Comparison of ENCODE assay signal across 1 cellular context in the genomic region with DNA sequence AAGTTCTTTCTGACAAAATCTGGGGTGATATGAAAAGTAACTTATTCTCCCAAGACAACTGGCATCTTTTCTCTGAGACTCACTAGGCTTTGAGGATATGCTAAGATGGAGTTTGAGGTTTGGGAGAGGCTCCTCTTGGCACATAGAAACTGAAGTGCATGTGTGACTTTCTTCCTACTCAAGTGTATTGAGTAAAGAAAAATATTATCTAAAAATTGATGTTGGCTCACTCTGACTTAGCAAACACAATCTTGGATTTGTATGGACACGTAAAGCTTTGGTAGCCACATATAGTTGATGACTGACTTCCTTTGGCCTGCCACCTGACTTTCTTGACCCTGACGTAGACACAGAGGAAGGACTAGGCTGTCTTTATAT.
TF ChIP-seq lines count a peak whose summit lies in the region.

No MANE protein-coding gene starts in this region.

TF ChIP-seq in IMR-90, 13 proteins besides CTCF, POLR2A, EP300 and RAD21:
- no peak for TF ChIP-seq USF2 (IDR thresholded peaks at IDR 0.05; ENCODE audit: low read depth, low read length)
- no peak for TF ChIP-seq RCOR1 (IDR thresholded peaks at IDR 0.05; ENCODE audit: insufficient replicate concordance, low read length)
- TF ChIP-seq RFX5 (IDR thresholded peaks at IDR 0.05; ENCODE audit: low read depth, low read length): no peak
- no peak for TF ChIP-seq CEBPB (IDR thresholded peaks at IDR 0.05; ENCODE audit: low read depth, low read length)
- TF ChIP-seq NFE2L2 (IDR thresholded peaks at IDR 0.05; ENCODE audit: low read depth, low read length): no peak
- no peak for TF ChIP-seq SMC3 (IDR thresholded peaks at IDR 0.05; ENCODE audit: low read depth, low read length)
- TF ChIP-seq MXI1 (IDR thresholded peaks at IDR 0.05; ENCODE audit: borderline replicate concordance, low read depth, low read length): no peak
- no peak for TF ChIP-seq BHLHE40 (IDR thresholded peaks at IDR 0.05; ENCODE audit: low read depth, low read length)
- no peak for TF ChIP-seq FOS (IDR thresholded peaks at IDR 0.05; ENCODE audit: low read depth, low read length)
- no peak for TF ChIP-seq MAFK (IDR thresholded peaks at IDR 0.05; ENCODE audit: low read depth, low read length)
- TF ChIP-seq ELK1 (IDR thresholded peaks at IDR 0.05; ENCODE audit: borderline replicate concordance, low read depth, low read length): no peak
- no peak for TF ChIP-seq MAZ (IDR thresholded peaks at IDR 0.05; ENCODE audit: borderline replicate concordance, low read depth, low read length)
- TF ChIP-seq CHD1 (IDR thresholded peaks at IDR 0.05; ENCODE audit: low read depth, low read length): no peak
